19 cellular contexts compared by ENCODE assay signal in genomic region chr22:30024231-30024630, GRCh38. TPM values are rescaled to one million over a fixed set of nuclear protein-coding genes. Genes with fewer than 3 reads are reported as not detected.
DNase-seq lines count a peak whose midpoint lies in the region; ATAC-seq, FAIRE-seq and TF ChIP-seq lines count a peak whose summit lies in the region.
"Had no signal": no experiment of that assay in that cellular context is flagged by ENCODE, and none has a peak within 500 bp of the region (broad histone marks: within the 10 kb centered on the region; RNA-seq: fewer than 3 reads in every experiment).

No MANE protein-coding gene starts in this region.

- intact Hi-C loops in Caco-2 (cut with micrococcal nuclease; ENCODE audit: unreplicated experiment) (no loop called here), K562 (cut with micrococcal nuclease) (no loop called here)

- no peak overlapping the region for H3K4me3 Mint-ChIP-seq in Caco-2 (ENCODE audit: unreplicated experiment)
- no peak overlapping the region for H3K4me3 Mint-ChIP-seq in neural progenitor cell
- H3K4me3 Mint-ChIP-seq: CD14-positive monocyte; CD8-positive, alpha-beta T cell had no signal

- peaks cover 3% of the 10 kb centered on the region for H3K36me3 ChIP-seq in Caco-2 (ENCODE audit: control insufficient read depth, insufficient read depth, low read length)
- H3K36me3 ChIP-seq in K562 (ENCODE audit: control insufficient read depth, insufficient read depth, low read length), result peaks cover 52% of the 10 kb centered on the region; the same call in 2 of the 3 replicates
- no peaks in the 10 kb centered on the region for H3K36me3 ChIP-seq in neural progenitor cell

- H4K20me1 ChIP-seq in K562 (replicated peaks; ENCODE audit: control insufficient read depth, insufficient read depth, low read length), result no peaks in the 10 kb centered on the region; the same call in 1 of the 2 replicates
- peaks cover 6% of the 10 kb centered on the region for H4K20me1 ChIP-seq in neural progenitor cell (ENCODE audit: low read depth)

- H3K4me1 Mint-ChIP-seq in Caco-2 (ENCODE audit: low read depth, unreplicated experiment) (peaks cover 6% of the 10 kb centered on the region), neural progenitor cell (no peaks in the 10 kb centered on the region)
- H3K4me1 Mint-ChIP-seq: CD14-positive monocyte had no signal

- no peaks in the 10 kb centered on the region for H3K4me1 ChIP-seq in A549
- H3K4me1 ChIP-seq in Caco-2, result no peaks in the 10 kb centered on the region
- no peaks in the 10 kb centered on the region; a peak in 1 of 5 replicates for H3K4me1 ChIP-seq in K562 (replicated peaks in 1 of 2; ENCODE audit: control insufficient read depth in 2 of 2, insufficient read depth in 2 of 2, low read length in 2 of 2)
- H3K4me1 ChIP-seq in neural progenitor cell, result peaks cover 10% of the 10 kb centered on the region

- no peaks in the 10 kb centered on the region for H3K9me1 ChIP-seq in K562 (ENCODE audit: control insufficient read depth, insufficient read depth, low read length)

- no peak for FAIRE-seq in A549 (lab: Jason Lieb, UNC)
- FAIRE-seq in K562 (lab: Jason Lieb, UNC), result no peak
- FAIRE-seq: GM12892, HTR-8/SVneo had no signal

- H3K4me3 ChIP-seq in A549, result no peak overlapping the region
- H3K4me3 ChIP-seq in Caco-2 (ENCODE audit: low read depth, low read length), result no peak overlapping the region
- H3K4me3 ChIP-seq in K562, result no peak overlapping the region
- no peak overlapping the region for H3K4me3 ChIP-seq in neural progenitor cell

- no peak overlapping the region for H2AFZ ChIP-seq in K562 (ENCODE audit: low read depth, low read length)
- H2AFZ ChIP-seq in neural progenitor cell (replicated peaks), result no peak overlapping the region

- DNase-seq in A549 (ENCODE audit: low read depth in 1 of 2, low spot score in 1 of 2) (no peak), Caco-2 (no peak), K562 (ENCODE audit: extremely low read depth in 1 of 4, low spot score in 3 of 4) (no peak), neural progenitor cell (ENCODE audit: low spot score) (peak; percentile 23), UCSD-AML1 (lab: John Stamatoyannopoulos, UW; ENCODE audit: unreplicated experiment) (no peak), inferior parietal cortex (ENCODE audit: extremely low spot score) (no peak)
- DNase-seq in activated CD8-positive, alpha-beta memory T cell treated with anti-CD3 and anti-CD28 coated beads, Interleukin-2, amount 50 U/mL, for 48 hours, result no peak
- DNase-seq: CD8-positive, alpha-beta T cell; COR-L47; DND-41; GDM1; H7; KG1 had no signal

- no peak for TF ChIP-seq POLR2A in A549 (IDR thresholded peaks at IDR 0.05; ENCODE audit: low read length)
- no peak for TF ChIP-seq POLR2A in K562 (conservative IDR thresholded peaks at IDR 0.05)

- CTCF ChIA-PET in A549 (lab: Yijun Ruan, JAX), result interaction anchor here (1.0 to 2.2 kb wide), 3 partner anchors 19 to 64 kb away, joined by 3 to 7 read pairs (median 6); no protein-coding TSS in a partner anchor
- CTCF ChIA-PET in Caco-2 (lab: Charles Lee), result interaction anchor here (0.5 kb wide), 1 partner anchor 86 kb away, joined by 3 read pairs; no protein-coding TSS in a partner anchor
- CTCF ChIA-PET in K562 (lab: Yijun Ruan, JAX; ENCODE audit: low intra/inter-chr PET ratio), result no interaction called here

- POLR2A ChIA-PET in A549 (lab: Yijun Ruan, JAX), result no interaction called here
- POLR2A ChIA-PET in Caco-2 (lab: Charles Lee), result no interaction called here
- POLR2A ChIA-PET in K562 (lab: Yijun Ruan, JAX), result no interaction called here

- TF ChIP-seq CTCF in A549 (IDR thresholded peaks at IDR 0.05), result no peak
- TF ChIP-seq CTCF in Caco-2 (IDR thresholded peaks at IDR 0.05; ENCODE audit: insufficient read depth in 1 of 2, low read depth in 1 of 2, low read length in 1 of 2, severe bottlenecking in 1 of 2, unreplicated experiment in 1 of 2), result no peak
- no peak for TF ChIP-seq CTCF in K562 (IDR thresholded peaks at IDR 0.05 in 2 of 3, conservative IDR thresholded peaks at IDR 0.05 in 1 of 3; ENCODE audit: insufficient read depth in 2 of 3, low read depth in 1 of 3, low read length in 3 of 3)
- no peak for TF ChIP-seq CTCF in neural progenitor cell (IDR thresholded peaks at IDR 0.05)

- H3K79me2 ChIP-seq in K562 (ENCODE audit: control insufficient read depth, insufficient read depth, low read length), result no peaks in the 10 kb centered on the region
- H3K79me2 ChIP-seq in neural progenitor cell (ENCODE audit: low read depth), result no peaks in the 10 kb centered on the region

- BruUV-seq in Caco-2 (replicated peaks; lab: Mats Ljungman, UMichigan) (no TSS peak), K562 (replicated peaks; lab: Mats Ljungman, UMichigan) (no TSS peak)

- no peaks in the 10 kb centered on the region for H3F3A ChIP-seq in neural progenitor cell (ENCODE audit: low read depth)

- no peaks in the 10 kb centered on the region for H3K27me3 ChIP-seq in Caco-2 (replicated peaks; ENCODE audit: control insufficient read depth, insufficient read depth, low read length)
- H3K27me3 ChIP-seq in K562 (ENCODE audit: control insufficient read depth in 2 of 2, insufficient read depth in 2 of 2, low read length in 2 of 2), result no peaks in the 10 kb centered on the region
- H3K27me3 ChIP-seq in neural progenitor cell, result no peaks in the 10 kb centered on the region

- H3K9me3 Mint-ChIP-seq in Caco-2 (ENCODE audit: unreplicated experiment) (no peaks in the 10 kb centered on the region), neural progenitor cell (no peaks in the 10 kb centered on the region)
- H3K9me3 Mint-ChIP-seq: CD8-positive, alpha-beta T cell had no signal

- H3K27me3 Mint-ChIP-seq in Caco-2 (ENCODE audit: insufficient read depth, unreplicated experiment) (no peaks in the 10 kb centered on the region), neural progenitor cell (ENCODE audit: insufficient read depth, low read depth) (peaks cover 2% of the 10 kb centered on the region)

- ATAC-seq in A549, result no peak
- no peak for ATAC-seq in K562
- ATAC-seq in GM21717 (IDR thresholded peaks at IDR 0.05; ENCODE audit: unreplicated experiment), result no peak
- ATAC-seq: CD8-positive, alpha-beta T cell had no signal

- no peak overlapping the region for H3K27ac ChIP-seq in A549
- no peak overlapping the region for H3K27ac ChIP-seq in K562 (ENCODE audit: extremely low read depth, low read depth, low read length)
- peak overlapping the region; percentile 56 for H3K27ac ChIP-seq in neural progenitor cell

- H3K9ac ChIP-seq in K562 (ENCODE audit: insufficient read depth in 1 of 2, low read depth in 2 of 2, low read length in 2 of 2) (no peak overlapping the region), neural progenitor cell (no peak overlapping the region)

- H3K9me3 ChIP-seq in A549, result no peaks in the 10 kb centered on the region
- no peaks in the 10 kb centered on the region for H3K9me3 ChIP-seq in Caco-2
- no peaks in the 10 kb centered on the region for H3K9me3 ChIP-seq in K562 (replicated peaks; ENCODE audit: control insufficient read depth, insufficient read depth, low read depth, low read length)
- no peaks in the 10 kb centered on the region for H3K9me3 ChIP-seq in neural progenitor cell (ENCODE audit: low read depth)

- no peak overlapping the region for H3K4me2 ChIP-seq in A549
- H3K4me2 ChIP-seq in K562 (ENCODE audit: insufficient read depth, low read length), result no peak overlapping the region
- no peak overlapping the region for H3K4me2 ChIP-seq in neural progenitor cell

- H3K27ac Mint-ChIP-seq in Caco-2 (ENCODE audit: unreplicated experiment) (peak overlapping the region; percentile 60), neural progenitor cell (no peak overlapping the region)
- H3K27ac Mint-ChIP-seq: CD8-positive, alpha-beta T cell had no signal

- WGBS in A549 (ENCODE audit: missing lambda C conversion rate), result 95% methylated on average over 5 of the region's 5 CpGs
- 84% methylated on average over 3 of the region's 5 CpGs for WGBS in K562 (ENCODE audit: insufficient coverage, low coverage, missing lambda C conversion rate)

- H3K36me3 Mint-ChIP-seq in Caco-2 (ENCODE audit: insufficient read depth, unreplicated experiment), result peaks cover 60% of the 10 kb centered on the region
- H3K36me3 Mint-ChIP-seq in neural progenitor cell, result peaks cover 44% of the 10 kb centered on the region

- TF ChIP-seq EP300 in A549 (IDR thresholded peaks at IDR 0.05), result no peak
- no peak for TF ChIP-seq EP300 in K562 (IDR thresholded peaks at IDR 0.05; ENCODE audit: low read length)

- no peak for TF ChIP-seq RAD21 in A549 (conservative IDR thresholded peaks at IDR 0.05 in 1 of 2, IDR thresholded peaks at IDR 0.05 in 1 of 2)
- TF ChIP-seq RAD21 in K562 (CRISPR knock-in tag; conservative IDR thresholded peaks at IDR 0.05 in 1 of 2, IDR thresholded peaks at IDR 0.05 in 1 of 2), result no peak

- in situ Hi-C loops in K562 (cut with MboI), result no loop called here

TF ChIP-seq in A549, 52 proteins besides CTCF, POLR2A, EP300 and RAD21 (continues in another document):
- TF ChIP-seq NFE2L2 (conservative IDR thresholded peaks at IDR 0.05; ENCODE audit: low read length) (no peak), ZNF302 (CRISPR knock-in tag; IDR thresholded peaks at IDR 0.05) (no peak)

TF ChIP-seq in K562, 482 proteins besides CTCF, POLR2A, EP300 and RAD21 (continues in another document):
- TF ChIP-seq ZNF263 (CRISPR knock-in tag; IDR thresholded peaks at IDR 0.05; ENCODE audit: borderline replicate concordance), result no peak

RNA-seq across cellular contexts. Expression of gene HORMAD2, which starts 56.0 kb away (rescaled TPM):
- polyA plus RNA-seq in A549 (2011; rRNA removed) (not detected in 2 replicates), A549 (2017; fragmentation: RNase III; extraction: RNeasy Plus Mini Kit Qiagen cat#74134 plus additional on column Dnase treatment) (not detected in 3 replicates), K562 (2011; rRNA removed) (not detected in 2 replicates), K562 (2014; fragmentation: Illumina TruSeq; extraction: Trizol) (not detected in 2 replicates), K562 (2014; fragmentation: Nextera tagmentation; extraction: Ambion mirVana) (not detected), K562 (2014; rRNA removed) (not detected in 2 replicates)
- not detected in 2 replicates for polyA plus RNA-seq in A549 (2012; cell fraction: cytosol; rRNA removed)
- not detected in 2 replicates for polyA plus RNA-seq in A549 (2012; cell fraction: nucleus; rRNA removed)
- not detected in 2 replicates for polyA minus RNA-seq in A549 (2011; rRNA and poly(A)+ RNA removed)
- total RNA-seq in Caco-2 (2022) (2.4 and 3.1 TPM in 2 replicates), K562 (2014; rRNA removed) (not detected in 2 replicates), K562 (2014; rRNA removed; fragmentation: Illumina TruSeq; extraction: Trizol) (not detected in 2 replicates), K562 (2015; rRNA removed; fragmentation: Illumina TruSeq; extraction: Trizol) (not detected in 2 replicates), K562 (2021) (not detected in 2 replicates), neural progenitor cell (ENCODE audit: low replicate concordance) (not detected in 2 replicates)
- not detected in 2 replicates for total RNA-seq in K562 (2011; cell fraction: chromatin; rRNA removed; ENCODE audit: low replicate concordance)
- total RNA-seq in K562 (2011; cell fraction: nucleolus; rRNA removed), result not detected in 2 replicates
- total RNA-seq in K562 (2011; cell fraction: nucleoplasm; rRNA removed), result not detected in 2 replicates
- not detected in 2 replicates for polyA plus RNA-seq in K562 (2011; cell fraction: cytosol; rRNA removed)
- polyA plus RNA-seq in K562 (2011; cell fraction: nucleus; rRNA removed), result not detected in 2 replicates
- not detected in 2 replicates for polyA plus RNA-seq in K562 (2012)
- polyA minus RNA-seq in K562 (2011; rRNA and poly(A)+ RNA removed), result not detected in 2 replicates
- not detected in 2 replicates for polyA minus RNA-seq in K562 (2011; cell fraction: cytosol; rRNA and poly(A)+ RNA removed)
- polyA minus RNA-seq in K562 (2011; cell fraction: nucleus; rRNA and poly(A)+ RNA removed), result not detected in 2 replicates
- total RNA-seq: A673; CD8-positive, alpha-beta T cell; H7 had no signal
- polyA plus RNA-seq: BJ, CD14-positive monocyte had no signal

Comparison
In these comparisons a context has a peak if more than half of its experiments do, and no peak if none do; other contexts are left out.
1. Of the 35 proteins assayed by ChIP-seq in both K562 and A549: peak only in K562: none; only in A549: none; in both: MAFK; in neither: 34.